1 cellular context compared by ENCODE assay signal in the genomic region with DNA sequence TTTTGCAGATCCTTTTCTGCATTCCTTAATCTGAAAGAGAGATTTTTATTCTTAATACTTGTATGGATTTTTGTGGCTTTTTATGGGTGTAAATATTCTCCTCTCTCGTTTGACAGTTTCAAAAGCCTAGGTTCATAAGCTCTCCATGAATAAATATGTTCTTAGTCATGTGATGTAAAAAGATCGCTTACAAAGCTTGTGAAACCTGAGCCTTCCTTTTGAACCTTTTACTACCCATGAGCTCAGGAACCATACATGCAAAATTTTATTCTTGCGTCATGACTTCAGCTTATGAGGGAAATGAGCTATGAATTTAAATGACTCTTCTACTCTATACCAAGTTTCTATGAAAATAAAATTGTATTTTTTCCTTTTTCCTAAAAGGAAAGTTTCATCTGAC.
A peak's percentile ranks its signal among the peaks of the same experiment; 100 is the strongest.
TF ChIP-seq lines count a peak whose summit lies in the region.

No MANE protein-coding gene starts in this region.

TF ChIP-seq in HepG2, 621 proteins besides CTCF, POLR2A, EP300 and RAD21 (continued from another document):
- TF ChIP-seq, protein P1, sequence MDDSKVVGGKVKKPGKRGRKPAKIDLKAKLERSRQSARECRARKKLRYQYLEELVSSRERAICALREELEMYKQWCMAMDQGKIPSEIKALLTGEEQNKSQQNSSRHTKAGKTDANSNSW (CRISPR knock-in tag; IDR thresholded peaks at IDR 0.05; ENCODE audit: borderline replicate concordance) = no peak
- TF ChIP-seq RNF219 (CRISPR knock-in tag; IDR thresholded peaks at IDR 0.05) = no peak
- TF ChIP-seq ZBTB7A (CRISPR knock-in tag; IDR thresholded peaks at IDR 0.05) = no peak
- TF ChIP-seq SIX4 (CRISPR knock-in tag; IDR thresholded peaks at IDR 0.05) = peak; percentile 89; the same call in 1 of the 2 replicates
- peak; percentile 79 for TF ChIP-seq CEBPB (IDR thresholded peaks at IDR 0.05; ENCODE audit: borderline replicate concordance, low read depth, low read length)
- peak; percentile 61; the same call in 1 of the 2 replicates for TF ChIP-seq SIX1 (CRISPR knock-in tag; IDR thresholded peaks at IDR 0.05; ENCODE audit: borderline replicate concordance)
- TF ChIP-seq SP1 (IDR thresholded peaks at IDR 0.05) = no peak
- TF ChIP-seq SP1 (CRISPR knock-in tag; IDR thresholded peaks at IDR 0.05) = no peak
- TF ChIP-seq ELF4 (CRISPR knock-in tag; IDR thresholded peaks at IDR 0.05; ENCODE audit: borderline replicate concordance) = no peak
- TF ChIP-seq NFAT5 (CRISPR knock-in tag; IDR thresholded peaks at IDR 0.05) = no peak
- TF ChIP-seq ATAD3A (CRISPR knock-in tag; IDR thresholded peaks at IDR 0.05) = no peak
- no peak for TF ChIP-seq ZFP1 (CRISPR knock-in tag; IDR thresholded peaks at IDR 0.05)
- TF ChIP-seq, protein P2, sequence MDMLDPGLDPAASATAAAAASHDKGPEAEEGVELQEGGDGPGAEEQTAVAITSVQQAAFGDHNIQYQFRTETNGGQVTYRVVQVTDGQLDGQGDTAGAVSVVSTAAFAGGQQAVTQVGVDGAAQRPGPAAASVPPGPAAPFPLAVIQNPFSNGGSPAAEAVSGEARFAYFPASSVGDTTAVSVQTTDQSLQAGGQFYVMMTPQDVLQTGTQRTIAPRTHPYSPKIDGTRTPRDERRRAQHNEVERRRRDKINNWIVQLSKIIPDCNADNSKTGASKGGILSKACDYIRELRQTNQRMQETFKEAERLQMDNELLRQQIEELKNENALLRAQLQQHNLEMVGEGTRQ (IDR thresholded peaks at IDR 0.05; ENCODE audit: low read depth, low read length) = 0 out of 2 replicates have a peak, but pooled peaks have one; percentile 12
- TF ChIP-seq, protein P2 (CRISPR knock-in tag; IDR thresholded peaks at IDR 0.05; ENCODE audit: borderline replicate concordance) = no peak; the same call in 1 of the 2 replicates
- TF ChIP-seq ARID3A (IDR thresholded peaks at IDR 0.05; ENCODE audit: low read depth, low read length) = peak; percentile 43; the same call in 1 of the 2 replicates
- no peak for TF ChIP-seq TP53 (CRISPR knock-in tag; conservative IDR thresholded peaks at IDR 0.05)
- no peak for TF ChIP-seq CCAR2 (optimal IDR thresholded peaks at IDR 0.05; ENCODE audit: low read depth, low read length)
- no peak for TF ChIP-seq MAF1 (CRISPR knock-in tag; IDR thresholded peaks at IDR 0.05; ENCODE audit: borderline replicate concordance)
- TF ChIP-seq IKZF1 (IDR thresholded peaks at IDR 0.05) = no peak
- no peak for TF ChIP-seq CBX1 (IDR thresholded peaks at IDR 0.05; ENCODE audit: low read depth)
- no peak for TF ChIP-seq ZBTB33 (CRISPR knock-in tag; IDR thresholded peaks at IDR 0.05)
- no peak for TF ChIP-seq HMG20A (CRISPR knock-in tag; IDR thresholded peaks at IDR 0.05; ENCODE audit: borderline replicate concordance)
- no peak for TF ChIP-seq KLF9 (CRISPR knock-in tag; IDR thresholded peaks at IDR 0.05; ENCODE audit: low read depth)
- TF ChIP-seq ZNF781 (CRISPR knock-in tag; IDR thresholded peaks at IDR 0.05; ENCODE audit: borderline replicate concordance, not compliant biosample characterization) = no peak
